Comparison of ENCODE assay signal across 1 cellular context in genomic region chr22:21665047-21665851, GRCh38.
TF ChIP-seq lines count a peak whose summit lies in the region.

No MANE protein-coding gene starts in this region.

TF ChIP-seq in GM23338, 12 proteins besides CTCF, POLR2A, EP300 and RAD21 (continued from another document):
- no peak for TF ChIP-seq NANOG (IDR thresholded peaks at IDR 0.05; ENCODE audit: borderline replicate concordance)
- no peak for TF ChIP-seq ZNF114 (CRISPR knock-in tag; IDR thresholded peaks at IDR 0.05)
- no peak for TF ChIP-seq POLR2AphosphoS5 (IDR thresholded peaks at IDR 0.05; ENCODE audit: low read depth)
- no peak for TF ChIP-seq ETS1 (IDR thresholded peaks at IDR 0.05)
- no peak for TF ChIP-seq REST (IDR thresholded peaks at IDR 0.05; ENCODE audit: unreplicated experiment)
- no peak for TF ChIP-seq ZNF331 (CRISPR knock-in tag; IDR thresholded peaks at IDR 0.05; ENCODE audit: low read depth)
- no peak for TF ChIP-seq CREB1 (CRISPR knock-in tag; IDR thresholded peaks at IDR 0.05; ENCODE audit: low read depth)
- no peak for TF ChIP-seq STAT1 (IDR thresholded peaks at IDR 0.05; ENCODE audit: unreplicated experiment)
